ENCODE assay signal across 17 cellular contexts in the genomic region with DNA sequence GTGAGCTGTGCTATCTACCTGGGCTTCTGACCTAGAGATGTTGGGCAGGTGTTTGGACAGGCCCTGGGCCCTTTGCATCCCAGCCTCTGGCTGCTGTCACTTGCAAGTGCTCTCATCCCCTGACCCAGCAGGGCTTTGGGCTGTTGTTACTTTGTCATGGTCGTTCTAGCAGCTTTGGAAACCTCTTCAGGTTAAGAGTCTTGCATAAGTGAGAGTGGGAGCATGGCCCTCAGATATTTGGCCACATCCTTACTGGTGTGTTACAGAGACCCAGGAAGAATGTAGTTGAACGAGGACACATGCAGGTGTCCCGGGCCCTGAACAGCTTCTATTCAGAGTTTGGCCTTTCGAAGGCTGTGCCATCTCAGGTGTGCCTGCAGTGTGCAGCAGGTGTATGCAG. TPM values are rescaled to one million over a fixed set of nuclear protein-coding genes. Genes with fewer than 3 reads are reported as not detected.
DNase-seq lines count a peak whose midpoint lies in the region; ATAC-seq, FAIRE-seq and TF ChIP-seq lines count a peak whose summit lies in the region.
"Had no signal": no experiment of that assay in that cellular context is flagged by ENCODE, and none has a peak within 500 bp of the region (broad histone marks: within the 10 kb centered on the region; RNA-seq: fewer than 3 reads in every experiment).

No MANE protein-coding gene starts in this region.

- H4K20me1 ChIP-seq in astrocyte (ENCODE audit: insufficient read depth, low read length): peaks cover 81% of the 10 kb centered on the region

- intact Hi-C loops in psoas muscle (cut with DNase I): loop anchor here in 1 of 2 donors (10.0 kb wide), 1 partner anchor 263 kb away; no protein-coding TSS in a partner anchor

- TF ChIP-seq CTCF in HFFc6 (IDR thresholded peaks at IDR 0.05) (no peak), astrocyte (IDR thresholded peaks at IDR 0.05; ENCODE audit: insufficient read depth, low read depth, low read length) (no peak), psoas muscle (IDR thresholded peaks at IDR 0.05) (no peak)

- no peaks in the 10 kb centered on the region for H3K27me3 ChIP-seq in astrocyte (ENCODE audit: insufficient read depth, low read length)
- H3K27me3 ChIP-seq in psoas muscle (ENCODE audit: insufficient read depth in 3 of 3, low read length in 2 of 3): no peaks in the 10 kb centered on the region
- H3K27me3 ChIP-seq: breast epithelium had no signal

- no peak overlapping the region for H3K27ac Mint-ChIP-seq in HFFc6
- no peak overlapping the region for H3K27ac Mint-ChIP-seq in astrocyte (ENCODE audit: unreplicated experiment)

- H3K36me3 ChIP-seq in astrocyte (ENCODE audit: insufficient read depth, low read length): no peaks in the 10 kb centered on the region
- no peaks in the 10 kb centered on the region for H3K36me3 ChIP-seq in psoas muscle (ENCODE audit: insufficient read depth in 1 of 2, low read depth in 1 of 2)
- H3K36me3 ChIP-seq: breast epithelium had no signal

- WGBS in psoas muscle, 3 donors: 45 to 66% (median 52%) methylated on average over 4 of the region's 4 CpGs

- DNase-seq in DMS79 treated with DMSO at 0.1 percent for 48 hours (lab: John Stamatoyannopoulos, UW): peak; percentile 12
- DNase-seq in DMS79 (lab: John Stamatoyannopoulos, UW): no peak
- no peak for DNase-seq in HFFc6
- no peak for DNase-seq in astrocyte (ENCODE audit: low read depth)
- DNase-seq in psoas muscle: no peak
- no peak for DNase-seq in germinal center (ENCODE audit: low spot score)
- no peak for DNase-seq in SW 1271 (lab: John Stamatoyannopoulos, UW)
- DNase-seq: H7; kidney; NCI-H2107; stimulated activated CD4-positive, alpha-beta T cell treated with anti-CD3 and anti-CD28 coated beads, Interleukin-4, amount 100 ng/mL, for 24 hours; stimulated activated naive CD4-positive, alpha-beta T cell treated with Interleukin-2 at 50 U/mL for 16 hours had no signal

- H3K9me3 ChIP-seq in astrocyte (ENCODE audit: insufficient read depth, low read depth, low read length): no peaks in the 10 kb centered on the region
- no peaks in the 10 kb centered on the region for H3K9me3 ChIP-seq in psoas muscle
- H3K9me3 ChIP-seq: breast epithelium had no signal

- H3K4me3 Mint-ChIP-seq in HFFc6 (peak overlapping the region; percentile 95), astrocyte (ENCODE audit: unreplicated experiment) (no peak overlapping the region)

- ATAC-seq in psoas muscle (no peak), HG03521 (IDR thresholded peaks at IDR 0.05; ENCODE audit: unreplicated experiment) (no peak)
- ATAC-seq: activated CD4-positive, CD25-positive, alpha-beta regulatory T cell treated with anti-CD3 and anti-CD28 coated beads, Interleukin-2, amount 50 U/mL, for 24 hours had no signal

- no peaks in the 10 kb centered on the region for H3K9me3 Mint-ChIP-seq in HFFc6
- no peaks in the 10 kb centered on the region for H3K9me3 Mint-ChIP-seq in astrocyte (ENCODE audit: unreplicated experiment)

- peaks cover 76% of the 10 kb centered on the region for H3K4me1 Mint-ChIP-seq in HFFc6 (ENCODE audit: low read depth)
- H3K4me1 Mint-ChIP-seq in astrocyte (ENCODE audit: low read depth, unreplicated experiment): peaks cover 34% of the 10 kb centered on the region

- H3K4me2 ChIP-seq in astrocyte (ENCODE audit: low read length): peak overlapping the region; percentile 92

- H3K36me3 Mint-ChIP-seq in HFFc6 (ENCODE audit: low read depth) (peaks cover 8% of the 10 kb centered on the region; the same call in 1 of the 2 replicates), astrocyte (ENCODE audit: low read depth, unreplicated experiment) (peaks cover 8% of the 10 kb centered on the region)

- H3K9ac ChIP-seq in astrocyte (ENCODE audit: low read length): no peak overlapping the region

- no peak overlapping the region for H2AFZ ChIP-seq in astrocyte (ENCODE audit: low read depth, low read length)

- no peak for FAIRE-seq in astrocyte (lab: Jason Lieb, UNC)
- FAIRE-seq: kidney had no signal

- H3K4me1 ChIP-seq in astrocyte (ENCODE audit: insufficient read depth, low read length) (peaks cover 24% of the 10 kb centered on the region), psoas muscle (peaks cover 78% of the 10 kb centered on the region)

- no peak overlapping the region for H3K4me3 ChIP-seq in astrocyte (ENCODE audit: insufficient read depth, low read depth, low read length)
- peak overlapping the region; percentile 81 for H3K4me3 ChIP-seq in psoas muscle

- H3K79me2 ChIP-seq in astrocyte (ENCODE audit: insufficient read depth, low read length): peaks cover 84% of the 10 kb centered on the region

- H3K27ac ChIP-seq in astrocyte (ENCODE audit: low read depth, low read length) (no peak overlapping the region), psoas muscle (no peak overlapping the region)
- H3K27ac ChIP-seq: 22Rv1, breast epithelium, HL-60 had no signal

- H3K27me3 Mint-ChIP-seq in HFFc6 (ENCODE audit: insufficient read depth): no peaks in the 10 kb centered on the region
- H3K27me3 Mint-ChIP-seq in astrocyte (ENCODE audit: low read depth, unreplicated experiment): no peaks in the 10 kb centered on the region

RNA-seq across cellular contexts. Expression of a gene that starts 4.5 kb away (rescaled TPM):
- total RNA-seq in HFFc6 (2021; fragmentation: NEBNext Ultra II Directional; extraction: Animal tissue kit (Norgen Biotek cat#: 25700)): 10 to 100 TPM; 19.8 to 23.8 (median 21.7) TPM
- total RNA-seq in astrocyte (16.8 and 18.8 TPM in 2 replicates), psoas muscle (10 to 100 TPM in 3 of 4 donors, 1 to 10 TPM in 1; 8.7 to 19.2 (median 15.2) TPM)
- 10 to 100 TPM in 1 of 3 donors, 1 to 10 TPM in 2; 5.0 to 12.7 (median 8.0) TPM for polyA plus RNA-seq in psoas muscle
